Comparison of ENCODE assay signal across 17 cellular contexts in the genomic region with DNA sequence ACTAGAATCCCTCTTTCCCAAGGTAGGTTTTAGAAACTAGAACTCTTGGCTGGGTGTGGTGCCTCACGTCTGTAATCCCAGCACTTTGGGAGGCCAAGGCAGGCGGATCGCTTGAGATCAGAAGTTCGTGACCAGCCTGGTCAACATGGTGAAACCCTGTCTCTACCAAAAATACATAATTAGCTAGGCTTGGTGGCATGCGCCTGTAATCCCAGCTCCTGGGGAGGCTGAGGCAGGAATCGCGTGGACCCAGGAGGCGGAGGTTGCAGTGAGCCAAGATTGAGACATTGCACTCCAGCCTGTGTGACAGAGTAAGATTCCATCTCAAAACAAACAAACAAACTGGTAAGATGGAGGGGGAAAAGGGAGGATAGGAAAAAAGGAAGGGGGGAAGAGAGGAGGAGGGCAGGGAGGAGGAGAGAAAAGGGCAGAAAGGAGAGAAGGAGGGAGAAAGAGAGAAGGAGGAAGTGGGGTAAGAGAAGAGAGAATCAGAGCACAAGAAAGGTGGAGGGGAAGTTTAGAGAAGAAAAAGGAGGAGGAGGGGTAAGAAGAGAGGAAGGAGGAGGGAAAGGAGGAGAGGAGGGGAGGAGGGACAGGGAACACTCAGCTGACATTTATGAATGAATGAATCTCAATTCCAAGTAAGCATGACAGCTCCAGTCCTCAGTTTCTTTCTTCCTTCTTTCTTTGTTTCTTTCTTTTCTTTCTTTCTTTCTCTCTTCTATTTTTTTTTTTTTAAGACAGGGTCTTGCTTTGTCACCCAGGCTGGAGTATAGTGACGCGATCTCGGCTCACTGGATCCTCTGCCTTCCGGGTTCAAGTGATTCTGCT. TPM values are rescaled to one million over a fixed set of nuclear protein-coding genes. Genes with fewer than 3 reads are reported as not detected.
DNase-seq lines count a peak whose midpoint lies in the region; ATAC-seq, FAIRE-seq and TF ChIP-seq lines count a peak whose summit lies in the region.
"Had no signal": no experiment of that assay in that cellular context is flagged by ENCODE, and none has a peak within 500 bp of the region (broad histone marks: within the 10 kb centered on the region; RNA-seq: fewer than 3 reads in every experiment).

No MANE protein-coding gene starts in this region.

- H3K27ac Mint-ChIP-seq in Caco-2 (ENCODE audit: unreplicated experiment), result no peak overlapping the region
- H3K27ac Mint-ChIP-seq in immature natural killer cell, result peak overlapping the region in 5 of 6 donors; percentile 17 to 48 (median 37)
- peak overlapping the region; percentile 24 for H3K27ac Mint-ChIP-seq in stimulated activated effector memory CD8-positive, alpha-beta T cell treated with anti-CD3 and anti-CD28 coated beads, Interleukin-12 subunit alpha, Interleukin-12 subunit beta, amount 100 ng/mL, for 72 hours

- H3K9me3 Mint-ChIP-seq in Caco-2 (ENCODE audit: unreplicated experiment) (no peaks in the 10 kb centered on the region), immature natural killer cell (no peaks in the 10 kb centered on the region)
- no peaks in the 10 kb centered on the region for H3K9me3 Mint-ChIP-seq in stimulated activated effector memory CD8-positive, alpha-beta T cell treated with anti-CD3 and anti-CD28 coated beads, Interleukin-12 subunit alpha, Interleukin-12 subunit beta, amount 100 ng/mL, for 72 hours
- H3K9me3 Mint-ChIP-seq: CD8-positive, alpha-beta T cell had no signal

- no peak overlapping the region for H3K27ac ChIP-seq in PC-3 (ENCODE audit: low read length)

- H3K4me3 Mint-ChIP-seq in Caco-2 (ENCODE audit: unreplicated experiment) (peak overlapping the region; percentile 52), immature natural killer cell (no peak overlapping the region)
- H3K4me3 Mint-ChIP-seq in stimulated activated effector memory CD8-positive, alpha-beta T cell treated with anti-CD3 and anti-CD28 coated beads, Interleukin-12 subunit alpha, Interleukin-12 subunit beta, amount 100 ng/mL, for 72 hours, result peak overlapping the region; percentile 88

- H3K4me1 ChIP-seq in Caco-2 (peaks cover 4% of the 10 kb centered on the region; the same call in 1 of the 2 replicates), PC-3 (ENCODE audit: insufficient read depth, low read length) (peaks cover 14% of the 10 kb centered on the region)

- no peak for DNase-seq in Caco-2
- DNase-seq in PC-3, result no peak
- no peak for DNase-seq in immature natural killer cell
- no peak for DNase-seq in stimulated activated effector memory CD8-positive, alpha-beta T cell treated with anti-CD3 and anti-CD28 coated beads, Interleukin-12 subunit alpha, Interleukin-12 subunit beta, amount 100 ng/mL, for 72 hours (ENCODE audit: low spot score in 2 of 2)
- DNase-seq in GM19239 (ENCODE audit: insufficient read length, low spot score), result no peak
- no peak for DNase-seq in NAMALWA (ENCODE audit: low spot score)
- DNase-seq in activated effector memory CD4-positive, alpha-beta T cell treated with anti-CD3 and anti-CD28 coated beads, Interleukin-2, amount 50 U/mL, for 16 hours, result no peak
- no peak for DNase-seq in SHP77 (lab: John Stamatoyannopoulos, UW)
- DNase-seq: CD8-positive, alpha-beta T cell; effector CD4-positive, alpha-beta T cell; NCI-H1436 treated with DMSO at 0.1 percent for 48 hours; NCI-H526 treated with DMSO at 0.1 percent for 48 hours; SHP77 treated with DMSO at 0.1 percent for 48 hours; stimulated activated CD4-positive, alpha-beta T cell treated with anti-CD3 and anti-CD28 coated beads, Interleukin-2, amount 100 ng/mL, for 24 hours had no signal

- H3K36me3 Mint-ChIP-seq in Caco-2 (ENCODE audit: insufficient read depth, unreplicated experiment) (peaks cover 13% of the 10 kb centered on the region), immature natural killer cell (no peaks in the 10 kb centered on the region)
- H3K36me3 Mint-ChIP-seq in stimulated activated effector memory CD8-positive, alpha-beta T cell treated with anti-CD3 and anti-CD28 coated beads, Interleukin-12 subunit alpha, Interleukin-12 subunit beta, amount 100 ng/mL, for 72 hours, result no peaks in the 10 kb centered on the region

- no peaks in the 10 kb centered on the region for H3K36me3 ChIP-seq in Caco-2 (ENCODE audit: control insufficient read depth, insufficient read depth, low read length)
- no peaks in the 10 kb centered on the region for H3K36me3 ChIP-seq in PC-3 (ENCODE audit: low read depth, low read length)

- POLR2A ChIA-PET in Caco-2 (lab: Charles Lee) (no interaction called here), PC-3 (lab: Charles Lee; ENCODE audit: unreplicated experiment) (no interaction called here)

- H3K9ac ChIP-seq in PC-3 (ENCODE audit: low read length), result no peak overlapping the region

- 0 out of 2 replicates have a peak overlapping the region, but pooled peaks have one; percentile 33 for H2AFZ ChIP-seq in PC-3 (ENCODE audit: low read length)

- H3K27me3 Mint-ChIP-seq in Caco-2 (ENCODE audit: insufficient read depth, unreplicated experiment), result no peaks in the 10 kb centered on the region
- H3K27me3 Mint-ChIP-seq in immature natural killer cell (ENCODE audit: low read depth in 3 of 3), result peaks cover 6 to 13% (median 7%) of the 10 kb centered on the region in 3 donors

- H3K4me2 ChIP-seq in PC-3 (ENCODE audit: low read length), result no peak overlapping the region

- H3K4me1 Mint-ChIP-seq in Caco-2 (ENCODE audit: low read depth, unreplicated experiment) (peaks cover 9% of the 10 kb centered on the region), immature natural killer cell (peaks cover 21 to 26% of the 10 kb centered on the region in 2 donors)
- H3K4me1 Mint-ChIP-seq in stimulated activated effector memory CD8-positive, alpha-beta T cell treated with anti-CD3 and anti-CD28 coated beads, Interleukin-12 subunit alpha, Interleukin-12 subunit beta, amount 100 ng/mL, for 72 hours, result peaks cover 43% of the 10 kb centered on the region

- H4K20me1 ChIP-seq in PC-3 (ENCODE audit: low read length), result no peaks in the 10 kb centered on the region

- BruUV-seq in Caco-2 (replicated peaks; lab: Mats Ljungman, UMichigan), result no TSS peak
- no TSS peak for BruUV-seq in PC-3 (replicated peaks; lab: Mats Ljungman, UMichigan)

- CTCF ChIA-PET in Caco-2 (lab: Charles Lee), result interaction anchor here (0.6 kb wide), 1 partner anchor 118 kb away, joined by 3 read pairs; no protein-coding TSS in a partner anchor
- CTCF ChIA-PET in PC-3 (lab: Charles Lee), result no interaction called here

- FAIRE-seq in GM19239 (lab: Jason Lieb, UNC), result no peak
- FAIRE-seq: HTR-8/SVneo had no signal

- TF ChIP-seq CTCF in Caco-2 (IDR thresholded peaks at IDR 0.05; ENCODE audit: insufficient read depth in 1 of 2, low read depth in 1 of 2, low read length in 1 of 2, severe bottlenecking in 1 of 2, unreplicated experiment in 1 of 2), result no peak
- TF ChIP-seq CTCF in PC-3 (conservative IDR thresholded peaks at IDR 0.05; ENCODE audit: low read depth, low read length), result no peak

- H3K4me3 ChIP-seq in Caco-2 (ENCODE audit: low read depth, low read length), result no peak overlapping the region
- H3K4me3 ChIP-seq in PC-3 (ENCODE audit: low read length), result no peak overlapping the region

- intact Hi-C loops in Caco-2 (cut with micrococcal nuclease; ENCODE audit: unreplicated experiment), result loop anchor here (2.0 to 5.0 kb wide), 2 partner anchors 120 to 139 kb away; no protein-coding TSS in a partner anchor
- intact Hi-C loops in PC-3 (cut with micrococcal nuclease), result loop anchor here (2.0 to 5.0 kb wide), 3 partner anchors 15 to 75 kb away; partner anchors contain the start of gene CCDC194

- H3K27me3 ChIP-seq in Caco-2 (replicated peaks; ENCODE audit: control insufficient read depth, insufficient read depth, low read length) (no peaks in the 10 kb centered on the region; the same call in 1 of the 2 replicates), PC-3 (ENCODE audit: low read length) (no peaks in the 10 kb centered on the region)

- peaks cover 7% of the 10 kb centered on the region; the same call in 1 of the 2 replicates for H3K79me2 ChIP-seq in PC-3 (ENCODE audit: low read length)

- H3F3A ChIP-seq in PC-3 (ENCODE audit: low read length, unreplicated experiment), result no peaks in the 10 kb centered on the region

- ATAC-seq in PC-3, result no peak
- no peak for ATAC-seq in stimulated activated effector memory CD8-positive, alpha-beta T cell treated with anti-CD3 and anti-CD28 coated beads, Interleukin-12 subunit alpha, Interleukin-12 subunit beta, amount 100 ng/mL, for 72 hours
- ATAC-seq: CD8-positive, alpha-beta T cell had no signal

- H3K9me2 ChIP-seq in PC-3 (replicated peaks; ENCODE audit: low read length), result no peaks in the 10 kb centered on the region

- no peaks in the 10 kb centered on the region for H3K9me3 ChIP-seq in Caco-2
- no peaks in the 10 kb centered on the region for H3K9me3 ChIP-seq in PC-3 (ENCODE audit: low read length)

RNA-seq across cellular contexts. Expression of gene SLC27A1, which starts 2.6 kb away (rescaled TPM):
- total RNA-seq in Caco-2 (2022) (3.7 and 3.9 TPM in 2 replicates), PC-3 (2014; rRNA removed) (8.9 and 9.7 TPM in 2 replicates)
- polyA plus RNA-seq in immature natural killer cell, result 10 to 100 TPM in 2 of 3 donors, 1 to 10 TPM in 1; 9.7 to 15.9 (median 15.3) TPM

RNA-seq across cellular contexts. Expression of gene NXNL1, which starts 7.0 kb away (rescaled TPM):
- not detected in 2 replicates for total RNA-seq in Caco-2 (2022)
- total RNA-seq in PC-3 (2014; rRNA removed), result not detected in 2 replicates
- not detected for polyA plus RNA-seq in immature natural killer cell
- total RNA-seq: CD8-positive, alpha-beta T cell; glomerular endothelial cell; osteocyte had no signal

RNA-seq across cellular contexts. Expression of gene TMEM221, which starts 19.2 kb away (rescaled TPM):
- total RNA-seq in Caco-2 (2022) (0.37 TPM in 1 of 2 replicates, not detected in the other), PC-3 (2014; rRNA removed) (1.7 and 3.0 TPM in 2 replicates)
- under 1 TPM in 1 of 3 donors, not detected in 2; 0.24 TPM for polyA plus RNA-seq in immature natural killer cell
- total RNA-seq: CD8-positive, alpha-beta T cell had no signal

RNA-seq across cellular contexts. Expression of gene PGLS, which starts 43.8 kb away (rescaled TPM):
- total RNA-seq in Caco-2 (2022), result 69.2 and 69.7 TPM in 2 replicates
- total RNA-seq in PC-3 (2014; rRNA removed), result 130 and 146 TPM in 2 replicates
- polyA plus RNA-seq in immature natural killer cell, result 100 to 1,000 TPM in 2 of 3 donors, 10 to 100 TPM in 1; 65.3 to 118 (median 107) TPM

RNA-seq across cellular contexts. Expression of gene MVB12A, which starts 47.8 kb away (rescaled TPM):
- total RNA-seq in Caco-2 (2022) (36.7 and 37.6 TPM in 2 replicates), PC-3 (2014; rRNA removed) (82.5 and 103 TPM in 2 replicates)
- 10 to 100 TPM; 35.8 to 43.6 (median 36.3) TPM for polyA plus RNA-seq in immature natural killer cell

Comparison
In these comparisons a context has a peak if more than half of its experiments do, and no peak if none do; other contexts are left out.
1. H3K4me3 Mint-ChIP-seq: peak in Caco-2 (single experiment) and stimulated activated effector memory CD8-positive, alpha-beta T cell treated with anti-CD3 and anti-CD28 coated beads, Interleukin-12 subunit alpha, Interleukin-12 subunit beta, amount 100 ng/mL, for 72 hours (single experiment); none in immature natural killer cell (0 of 5).